8 cellular contexts compared by ENCODE assay signal in the genomic region with DNA sequence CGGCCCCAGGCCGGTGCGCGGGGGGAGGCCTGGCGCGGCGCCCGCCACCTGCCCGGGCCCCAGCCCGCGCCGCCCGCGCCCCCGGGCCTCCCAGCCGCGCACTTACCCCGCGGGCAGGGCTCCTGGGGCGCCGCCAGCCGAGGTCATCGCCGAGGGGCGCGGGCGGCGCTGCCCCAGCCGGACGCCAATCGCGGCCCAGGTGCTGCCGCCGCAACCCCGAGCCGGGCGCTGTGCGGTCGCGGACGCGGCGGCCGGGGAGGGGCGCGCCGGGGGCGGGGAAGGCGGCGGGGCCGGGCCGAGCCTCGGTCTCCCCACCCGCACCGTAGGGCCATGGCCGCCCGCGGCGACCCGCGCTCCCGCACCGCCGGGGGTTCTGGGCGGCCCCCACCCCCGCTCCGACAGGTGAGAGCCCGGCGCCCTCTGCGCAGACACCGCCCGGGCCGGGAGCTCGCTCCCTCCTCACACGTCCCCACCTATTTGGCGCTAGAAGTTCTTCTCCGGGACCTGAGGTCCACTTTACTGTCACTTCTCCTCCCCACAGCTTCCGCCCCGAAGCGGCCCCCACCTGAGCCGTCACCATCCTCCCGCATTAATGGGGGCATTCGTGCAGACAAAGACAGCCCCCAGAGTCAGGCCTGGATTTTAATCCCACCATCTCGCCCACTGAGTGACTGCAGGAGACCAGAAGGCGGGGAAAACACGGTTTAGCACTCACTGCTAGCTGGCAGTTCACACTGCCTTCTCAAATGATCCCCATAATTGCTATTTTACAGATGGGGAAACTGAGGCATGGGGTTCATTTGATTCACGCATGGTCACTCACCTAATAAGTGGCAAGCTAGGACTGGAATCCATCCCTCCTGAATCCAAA. TPM values are rescaled to one million over a fixed set of nuclear protein-coding genes. Genes with fewer than 3 reads are reported as not detected.
DNase-seq lines count a peak whose midpoint lies in the region; ATAC-seq and TF ChIP-seq lines count a peak whose summit lies in the region.

A gene (minus strand): TSS at position 232 of the 871 bp plus-strand sequence. CDS start 85 bp downstream, at position 147.

- TF ChIP-seq CTCF in glutamatergic neuron (IDR thresholded peaks at IDR 0.05; ENCODE audit: partially characterized antibody, unreplicated experiment) (no peak), prostate gland (IDR thresholded peaks at IDR 0.05) (no peak)

- H3K27ac Mint-ChIP-seq in T-helper 1 cell treated with Interleukin-12 subunit alpha and Interleukin-12 subunit beta and Interleukin-4 antibody, amounts not matched to agents 30 μg/mL and 1 μg/mL, for 36 hours: no peak within 1 kb of the TSS
- H3K27ac Mint-ChIP-seq in T-helper 17 cell (peak within 1 kb of the TSS; percentile 16), glutamatergic neuron (ENCODE audit: unreplicated experiment) (peak within 1 kb of the TSS; percentile 94)

- peaks cover 34% of the 10 kb centered on the region for H3K27me3 Mint-ChIP-seq in T-helper 1 cell treated with Interleukin-12 subunit alpha and Interleukin-12 subunit beta and Interleukin-4 antibody, amounts not matched to agents 30 μg/mL and 1 μg/mL, for 36 hours (ENCODE audit: low read depth)
- peaks cover 47% of the 10 kb centered on the region for H3K27me3 Mint-ChIP-seq in T-helper 17 cell
- H3K27me3 Mint-ChIP-seq in glutamatergic neuron (ENCODE audit: unreplicated experiment): peaks cover 5% of the 10 kb centered on the region

- H3K36me3 ChIP-seq in prostate gland: no peaks in the 10 kb centered on the region

- H3K4me1 Mint-ChIP-seq in T-helper 1 cell treated with Interleukin-12 subunit alpha and Interleukin-12 subunit beta and Interleukin-4 antibody, amounts not matched to agents 30 μg/mL and 1 μg/mL, for 36 hours (ENCODE audit: low read depth): peaks cover 7% of the 10 kb centered on the region
- H3K4me1 Mint-ChIP-seq in T-helper 17 cell (peaks cover 4% of the 10 kb centered on the region), glutamatergic neuron (ENCODE audit: low read depth, unreplicated experiment) (peaks cover 12% of the 10 kb centered on the region)

- no peaks in the 10 kb centered on the region for H3K9me3 Mint-ChIP-seq in T-helper 1 cell treated with Interleukin-12 subunit alpha and Interleukin-12 subunit beta and Interleukin-4 antibody, amounts not matched to agents 30 μg/mL and 1 μg/mL, for 36 hours
- H3K9me3 Mint-ChIP-seq in glutamatergic neuron (ENCODE audit: unreplicated experiment): peaks cover 10% of the 10 kb centered on the region

- peak within 1 kb of the TSS; percentile 78 to 88 for H3K27ac ChIP-seq in prostate gland

- TF ChIP-seq POLR2A in prostate gland (IDR thresholded peaks at IDR 0.05): no peak

- WGBS in prostate gland: 9% methylated on average over 26 of the region's 87 CpGs

- peak within 1 kb of the TSS; percentile 83 for H3K4me3 Mint-ChIP-seq in T-helper 1 cell treated with Interleukin-12 subunit alpha and Interleukin-12 subunit beta and Interleukin-4 antibody, amounts not matched to agents 30 μg/mL and 1 μg/mL, for 36 hours
- H3K4me3 Mint-ChIP-seq in T-helper 17 cell (peak within 1 kb of the TSS; percentile 90), glutamatergic neuron (ENCODE audit: unreplicated experiment) (peak within 1 kb of the TSS; percentile 89)

- intact Hi-C loops in prostate gland (cut with DNase I): loop anchor here (10.0 kb wide), 1 partner anchor 204 kb away; no protein-coding TSS in a partner anchor

- H3K4me3 ChIP-seq in prostate gland: peak within 1 kb of the TSS; percentile 39 to 58

- H3K4me1 ChIP-seq in prostate gland (replicated peaks): no peaks in the 10 kb centered on the region

- DNase-seq in T-helper 1 cell: no peak
- DNase-seq in T-helper 17 cell: no peak
- DNase-seq in glutamatergic neuron: no peak
- DNase-seq in prostate gland (ENCODE audit: low spot score): no peak
- DNase-seq in RKO (ENCODE audit: low spot score): no peak
- no peak for DNase-seq in dermis blood vessel endothelial cell

- no peaks in the 10 kb centered on the region for H3K27me3 ChIP-seq in prostate gland (replicated peaks; ENCODE audit: insufficient read depth)

- H3K9me3 ChIP-seq in T-helper 17 cell (ENCODE audit: control insufficient read depth, low read length, poor library complexity, severe bottlenecking): no peaks in the 10 kb centered on the region
- H3K9me3 ChIP-seq in prostate gland: no peaks in the 10 kb centered on the region

- ATAC-seq in T-helper 17 cell: peak; percentile 23
- no peak for ATAC-seq in GM18511 (IDR thresholded peaks at IDR 0.05; ENCODE audit: unreplicated experiment)

- H3K36me3 Mint-ChIP-seq in T-helper 1 cell treated with Interleukin-12 subunit alpha and Interleukin-12 subunit beta and Interleukin-4 antibody, amounts not matched to agents 30 μg/mL and 1 μg/mL, for 36 hours (ENCODE audit: low read depth): no peaks in the 10 kb centered on the region
- H3K36me3 Mint-ChIP-seq in T-helper 17 cell (ENCODE audit: low read depth): peaks cover 11% of the 10 kb centered on the region
- no peaks in the 10 kb centered on the region for H3K36me3 Mint-ChIP-seq in glutamatergic neuron (ENCODE audit: unreplicated experiment)

RNA-seq across cellular contexts. Expression of the gene that starts here (rescaled TPM):
- total RNA-seq in T-helper 17 cell: not detected
- total RNA-seq in glutamatergic neuron (ENCODE audit: unreplicated experiment): 28.0 TPM
- 10 to 100 TPM; 65.0 to 78.4 TPM for total RNA-seq in prostate gland
- total RNA-seq in dermis blood vessel endothelial cell: 2.9 and 4.1 TPM in 2 replicates

Comparison
In these comparisons a context has a peak if more than half of its experiments do, and no peak if none do; other contexts are left out.
1. Peak in ATAC-seq in T-helper 17 cell; RNA of the gene not detected or under 1 TPM.